ENCODE assay signal across 21 cellular contexts in the genomic region with DNA sequence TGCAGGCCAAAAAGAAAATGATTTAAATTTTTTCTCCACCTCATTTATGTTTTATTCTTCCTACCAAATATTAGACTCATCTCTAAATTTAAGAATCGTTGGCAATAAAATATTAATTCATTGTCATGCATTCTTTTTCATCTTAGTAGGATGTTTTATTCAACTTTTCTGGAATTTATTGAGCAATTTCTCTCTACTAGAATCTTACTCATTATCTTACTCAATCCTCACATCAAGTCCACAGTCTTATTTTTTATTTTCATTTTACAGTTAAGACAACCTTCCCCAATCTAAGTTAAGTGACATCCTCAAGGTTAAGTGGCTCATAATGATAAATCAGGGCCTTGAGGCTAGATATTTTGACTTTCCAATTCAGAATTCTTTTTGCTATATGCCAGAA. TPM values are rescaled to one million over a fixed set of nuclear protein-coding genes. Genes with fewer than 3 reads are reported as not detected.
"Had no signal": no experiment of that assay in that cellular context is flagged by ENCODE, and none has a peak within 500 bp of the region (broad histone marks: within the 10 kb centered on the region; RNA-seq: fewer than 3 reads in every experiment).

No MANE protein-coding gene starts in this region.

- ATAC-seq: left lobe of liver had no signal

- H3K27ac Mint-ChIP-seq: activated CD4-positive, alpha-beta memory T cell treated with anti-CD3 and anti-CD28 coated beads for 36 hours; activated naive CD8-positive, alpha-beta T cell; endodermal cell; nephron progenitor cell; T-helper 2 cell treated with Interferon-gamma antibody and Interleukin-4, amounts not matched to agents 5 μg/mL and 100 μg/mL, for 36 hours had no signal

- FAIRE-seq: colon, keratinocyte, TTC549 had no signal

- H3K4me3 Mint-ChIP-seq: activated CD4-positive, alpha-beta memory T cell treated with anti-CD3 and anti-CD28 coated beads for 36 hours; activated naive CD8-positive, alpha-beta T cell; endodermal cell; nephron progenitor cell; T-helper 2 cell treated with Interferon-gamma antibody and Interleukin-4, amounts not matched to agents 5 μg/mL and 100 μg/mL, for 36 hours had no signal

- H3K36me3 Mint-ChIP-seq: activated CD4-positive, alpha-beta memory T cell treated with anti-CD3 and anti-CD28 coated beads for 36 hours had no signal

- H3K9me3 Mint-ChIP-seq: activated CD4-positive, alpha-beta memory T cell treated with anti-CD3 and anti-CD28 coated beads for 36 hours; endodermal cell; nephron progenitor cell; T-helper 2 cell treated with Interferon-gamma antibody and Interleukin-4, amounts not matched to agents 5 μg/mL and 100 μg/mL, for 36 hours had no signal

- DNase-seq: activated CD4-positive, alpha-beta memory T cell treated with anti-CD3 and anti-CD28 coated beads for 36 hours; activated CD4-positive, alpha-beta T cell treated with anti-CD3 and anti-CD28 coated beads for 4 hours; activated T-cell treated with anti-CD3 and anti-CD28 coated beads for 4 hours; amygdala; caudate nucleus; endodermal cell; hypothalamus; mammary epithelial cell; nephron progenitor cell; nucleus accumbens; posterior cingulate gyrus; retina; stimulated activated CD4-positive, alpha-beta T cell treated with anti-CD3 and anti-CD28 coated beads, Interleukin-2, amount 100 ng/mL, for 48 hours; stomach had no signal

RNA-seq across cellular contexts. Expression of a gene that starts 15.9 kb away (rescaled TPM):
- total RNA-seq: endodermal cell had no signal

RNA-seq across cellular contexts. Expression of a gene that starts 56.7 kb away (rescaled TPM):
- total RNA-seq: endodermal cell, epithelial cell of proximal tubule, mammary epithelial cell had no signal
